In genomic region chr12:116718578-116719454, GRCh38 we compare ENCODE assay signal across 11 cellular contexts. TPM values are rescaled to one million over a fixed set of nuclear protein-coding genes. Genes with fewer than 3 reads are reported as not detected.
DNase-seq lines count a peak whose midpoint lies in the region; ATAC-seq lines count a peak whose summit lies in the region.
"Had no signal": no experiment of that assay in that cellular context is flagged by ENCODE, and none has a peak within 500 bp of the region (broad histone marks: within the 10 kb centered on the region; RNA-seq: fewer than 3 reads in every experiment).

No MANE protein-coding gene starts in this region.

- H3K36me3 Mint-ChIP-seq in activated T-helper 1 cell treated with anti-CD3 and anti-CD28 coated beads, Interleukin-12 subunit alpha, Interleukin-12 subunit beta, Interleukin-2, Interleukin-4 antibody, amounts not matched to agents 30 ng/mL and 10 ng/mL and 1 ng/mL, durations not matched to agents 14 hours and 24 hours and 36 hours (ENCODE audit: low read depth): peaks cover 34% of the 10 kb centered on the region
- peaks cover 64% of the 10 kb centered on the region for H3K36me3 Mint-ChIP-seq in effector memory CD8-positive, alpha-beta T cell (ENCODE audit: insufficient read depth)

- DNase-seq in RPMI7951 (ENCODE audit: low read depth) (peak; percentile 53), inferior parietal cortex (ENCODE audit: extremely low spot score) (peak; percentile 65)
- DNase-seq in activated T-helper 1 cell treated with anti-CD3 and anti-CD28 coated beads, Interleukin-12 subunit alpha, Interleukin-12 subunit beta, Interleukin-2, Interleukin-4 antibody, amounts not matched to agents 30 ng/mL and 10 ng/mL and 1 ng/mL, durations not matched to agents 14 hours and 24 hours and 36 hours (ENCODE audit: low spot score): no peak
- no peak for DNase-seq in effector memory CD8-positive, alpha-beta T cell
- DNase-seq in stimulated activated naive CD4-positive, alpha-beta T cell (lab: John Stamatoyannopoulos, UW): no peak
- DNase-seq: activated gamma-delta T cell, H9 had no signal

- H3K4me3 Mint-ChIP-seq in activated T-helper 1 cell treated with anti-CD3 and anti-CD28 coated beads, Interleukin-12 subunit alpha, Interleukin-12 subunit beta, Interleukin-2, Interleukin-4 antibody, amounts not matched to agents 30 ng/mL and 10 ng/mL and 1 ng/mL, durations not matched to agents 14 hours and 24 hours and 36 hours: no peak overlapping the region
- H3K4me3 Mint-ChIP-seq in effector memory CD8-positive, alpha-beta T cell: no peak overlapping the region
- H3K4me3 Mint-ChIP-seq: H9 had no signal

- H3K27ac ChIP-seq in HUES6 (ENCODE audit: low read depth, low read length): peak overlapping the region; percentile 51; the same call in 1 of the 2 replicates
- peak overlapping the region; percentile 85 for H3K27ac ChIP-seq in skeletal muscle tissue (ENCODE audit: low read depth, low read length)
- H3K27ac ChIP-seq: KMS-11 had no signal

- H3K4me1 Mint-ChIP-seq in activated T-helper 1 cell treated with anti-CD3 and anti-CD28 coated beads, Interleukin-12 subunit alpha, Interleukin-12 subunit beta, Interleukin-2, Interleukin-4 antibody, amounts not matched to agents 30 ng/mL and 10 ng/mL and 1 ng/mL, durations not matched to agents 14 hours and 24 hours and 36 hours (ENCODE audit: low read depth): peaks cover 10% of the 10 kb centered on the region
- peaks cover 4 to 14% of the 10 kb centered on the region in 2 donors for H3K4me1 Mint-ChIP-seq in effector memory CD8-positive, alpha-beta T cell (ENCODE audit: low read depth in 2 of 2)

- no peaks in the 10 kb centered on the region for H3K27me3 ChIP-seq in HUES6 (ENCODE audit: control insufficient read depth, insufficient read depth, low read length)
- H3K27me3 ChIP-seq in skeletal muscle tissue (ENCODE audit: control insufficient read depth in 3 of 3, insufficient read depth in 3 of 3, low read length in 3 of 3): no peaks in the 10 kb centered on the region

- H3K9me3 Mint-ChIP-seq in activated T-helper 1 cell treated with anti-CD3 and anti-CD28 coated beads, Interleukin-12 subunit alpha, Interleukin-12 subunit beta, Interleukin-2, Interleukin-4 antibody, amounts not matched to agents 30 ng/mL and 10 ng/mL and 1 ng/mL, durations not matched to agents 14 hours and 24 hours and 36 hours: no peaks in the 10 kb centered on the region
- no peaks in the 10 kb centered on the region for H3K9me3 Mint-ChIP-seq in effector memory CD8-positive, alpha-beta T cell
- H3K9me3 Mint-ChIP-seq: H9 had no signal

- peaks cover 54% of the 10 kb centered on the region for H3K36me3 ChIP-seq in HUES6 (ENCODE audit: control insufficient read depth, insufficient read depth, low read length)
- peaks cover 0 to 15% (median 3%) of the 10 kb centered on the region in 3 donors for H3K36me3 ChIP-seq in skeletal muscle tissue (ENCODE audit: control insufficient read depth in 3 of 3, insufficient read depth in 3 of 3, low read length in 3 of 3)

- intact Hi-C loops in activated T-helper 1 cell treated with anti-CD3 and anti-CD28 coated beads, Interleukin-12 subunit alpha, Interleukin-12 subunit beta, Interleukin-2, Interleukin-4 antibody, amounts not matched to agents 30 ng/mL and 10 ng/mL and 1 ng/mL, durations not matched to agents 14 hours and 24 hours and 36 hours (cut with micrococcal nuclease): no loop called here

- no peak overlapping the region for H3K9ac ChIP-seq in HUES6 (ENCODE audit: low read length)
- H3K9ac ChIP-seq in skeletal muscle tissue (ENCODE audit: low read depth in 1 of 3, low read length in 3 of 3): peak overlapping the region in 1 of 3 donors; percentile 39
- H3K9ac ChIP-seq: KMS-11 had no signal

- no peak overlapping the region for H3K27ac Mint-ChIP-seq in activated T-helper 1 cell treated with anti-CD3 and anti-CD28 coated beads, Interleukin-12 subunit alpha, Interleukin-12 subunit beta, Interleukin-2, Interleukin-4 antibody, amounts not matched to agents 30 ng/mL and 10 ng/mL and 1 ng/mL, durations not matched to agents 14 hours and 24 hours and 36 hours
- H3K27ac Mint-ChIP-seq in effector memory CD8-positive, alpha-beta T cell: no peak overlapping the region

- H3K9me3 ChIP-seq in HUES6 (ENCODE audit: control insufficient read depth, insufficient read depth, low read depth, low read length) (no peaks in the 10 kb centered on the region), skeletal muscle tissue (ENCODE audit: control insufficient read depth in 3 of 3, low read length in 3 of 3) (no peaks in the 10 kb centered on the region)

- no peaks in the 10 kb centered on the region for H3K27me3 Mint-ChIP-seq in activated T-helper 1 cell treated with anti-CD3 and anti-CD28 coated beads, Interleukin-12 subunit alpha, Interleukin-12 subunit beta, Interleukin-2, Interleukin-4 antibody, amounts not matched to agents 30 ng/mL and 10 ng/mL and 1 ng/mL, durations not matched to agents 14 hours and 24 hours and 36 hours (ENCODE audit: insufficient read depth)
- H3K27me3 Mint-ChIP-seq in effector memory CD8-positive, alpha-beta T cell: no peaks in the 10 kb centered on the region

- no peak for ATAC-seq in effector memory CD8-positive, alpha-beta T cell (replicated peaks)
- ATAC-seq: GM12878 had no signal

- H3K4me3 ChIP-seq in HUES6 (ENCODE audit: low read depth, low read length) (no peak overlapping the region), skeletal muscle tissue (ENCODE audit: low read length in 3 of 3) (peak overlapping the region in 1 of 3 donors; percentile 17)
- H3K4me3 ChIP-seq: GM12878 had no signal

- H3K4me1 ChIP-seq in HUES6 (ENCODE audit: control insufficient read depth, insufficient read depth, low read length) (peaks cover 22% of the 10 kb centered on the region), skeletal muscle tissue (ENCODE audit: control insufficient read depth in 3 of 3, insufficient read depth in 3 of 3, low read length in 3 of 3) (peaks cover 30 to 47% (median 32%) of the 10 kb centered on the region in 3 donors)

RNA-seq across cellular contexts. Expression of gene SPRING1, which starts 19.1 kb away (rescaled TPM):
- 16.3 and 17.6 TPM in 2 replicates for total RNA-seq in RPMI7951 (2014; rRNA removed; shearing (Covaris generic))
- 6.3 TPM for total RNA-seq in skeletal muscle tissue
- 31.0 and 39.0 TPM in 2 replicates for total RNA-seq in activated T-helper 1 cell treated with anti-CD3 and anti-CD28 coated beads, Interleukin-12 subunit alpha, Interleukin-12 subunit beta, Interleukin-2, Interleukin-4 antibody, amounts not matched to agents 30 ng/mL and 10 ng/mL and 1 ng/mL, durations not matched to agents 14 hours and 24 hours and 36 hours

RNA-seq across cellular contexts. Expression of gene RNFT2, which starts 19.3 kb away (rescaled TPM):
- 2.4 and 3.4 TPM in 2 replicates for total RNA-seq in RPMI7951 (2014; rRNA removed; shearing (Covaris generic))
- 1.0 TPM for total RNA-seq in skeletal muscle tissue
- total RNA-seq in activated T-helper 1 cell treated with anti-CD3 and anti-CD28 coated beads, Interleukin-12 subunit alpha, Interleukin-12 subunit beta, Interleukin-2, Interleukin-4 antibody, amounts not matched to agents 30 ng/mL and 10 ng/mL and 1 ng/mL, durations not matched to agents 14 hours and 24 hours and 36 hours: 8.0 and 11.8 TPM in 2 replicates

Comparison
In these comparisons a context has a peak if more than half of its experiments do, and no peak if none do; other contexts are left out.
1. DNase-seq: peak in RPMI7951 (single experiment) and inferior parietal cortex (single experiment); none in activated T-helper 1 cell treated with anti-CD3 and anti-CD28 coated beads, Interleukin-12 subunit alpha, Interleukin-12 subunit beta, Interleukin-2, Interleukin-4 antibody, amounts not matched to agents 30 ng/mL and 10 ng/mL and 1 ng/mL, durations not matched to agents 14 hours and 24 hours and 36 hours (single experiment), effector memory CD8-positive, alpha-beta T cell (0 of 3) and stimulated activated naive CD4-positive, alpha-beta T cell (0 of 6).